In the genomic region with DNA sequence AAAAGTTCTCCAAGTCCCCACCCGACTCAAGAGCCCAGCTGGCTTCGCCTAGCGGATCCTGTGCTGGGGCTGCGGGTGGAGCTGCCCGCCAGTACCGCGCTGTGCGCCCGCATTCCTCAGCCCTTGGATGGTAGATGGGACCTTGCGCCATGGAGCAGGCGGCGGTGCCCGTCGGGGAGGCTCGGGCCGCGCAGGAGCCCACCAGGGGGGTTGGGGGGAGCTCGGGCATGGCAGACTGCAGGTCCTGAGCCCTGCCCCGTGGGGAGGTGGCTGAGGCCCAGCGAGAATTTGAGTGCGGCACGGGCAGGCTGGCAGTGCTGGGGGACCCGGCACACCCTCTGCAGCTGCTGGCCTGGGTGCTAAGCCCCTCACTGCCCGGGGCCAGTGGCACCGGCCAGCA, we compare ENCODE assay signal across 1 cellular context.
TF ChIP-seq lines count a peak whose summit lies in the region.

No MANE protein-coding gene starts in this region.

TF ChIP-seq in GM12878, 131 proteins besides CTCF, POLR2A, EP300 and RAD21:
- TF ChIP-seq, protein P1, sequence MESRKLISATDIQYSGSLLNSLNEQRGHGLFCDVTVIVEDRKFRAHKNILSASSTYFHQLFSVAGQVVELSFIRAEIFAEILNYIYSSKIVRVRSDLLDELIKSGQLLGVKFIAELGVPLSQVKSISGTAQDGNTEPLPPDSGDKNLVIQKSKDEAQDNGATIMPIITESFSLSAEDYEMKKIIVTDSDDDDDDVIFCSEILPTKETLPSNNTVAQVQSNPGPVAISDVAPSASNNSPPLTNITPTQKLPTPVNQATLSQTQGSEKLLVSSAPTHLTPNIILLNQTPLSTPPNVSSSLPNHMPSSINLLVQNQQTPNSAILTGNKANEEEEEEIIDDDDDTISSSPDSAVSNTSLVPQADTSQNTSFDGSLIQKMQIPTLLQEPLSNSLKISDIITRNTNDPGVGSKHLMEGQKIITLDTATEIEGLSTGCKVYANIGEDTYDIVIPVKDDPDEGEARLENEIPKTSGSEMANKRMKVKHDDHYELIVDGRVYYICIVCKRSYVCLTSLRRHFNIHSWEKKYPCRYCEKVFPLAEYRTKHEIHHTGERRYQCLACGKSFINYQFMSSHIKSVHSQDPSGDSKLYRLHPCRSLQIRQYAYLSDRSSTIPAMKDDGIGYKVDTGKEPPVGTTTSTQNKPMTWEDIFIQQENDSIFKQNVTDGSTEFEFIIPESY (IDR thresholded peaks at IDR 0.05): peak; percentile 69; the same call in 1 of the 2 replicates
- no peak for TF ChIP-seq CBX5 (IDR thresholded peaks at IDR 0.05; ENCODE audit: low read depth)
TF ChIP-seq in GM12878: peak in this region for 1.
